In the genomic region with DNA sequence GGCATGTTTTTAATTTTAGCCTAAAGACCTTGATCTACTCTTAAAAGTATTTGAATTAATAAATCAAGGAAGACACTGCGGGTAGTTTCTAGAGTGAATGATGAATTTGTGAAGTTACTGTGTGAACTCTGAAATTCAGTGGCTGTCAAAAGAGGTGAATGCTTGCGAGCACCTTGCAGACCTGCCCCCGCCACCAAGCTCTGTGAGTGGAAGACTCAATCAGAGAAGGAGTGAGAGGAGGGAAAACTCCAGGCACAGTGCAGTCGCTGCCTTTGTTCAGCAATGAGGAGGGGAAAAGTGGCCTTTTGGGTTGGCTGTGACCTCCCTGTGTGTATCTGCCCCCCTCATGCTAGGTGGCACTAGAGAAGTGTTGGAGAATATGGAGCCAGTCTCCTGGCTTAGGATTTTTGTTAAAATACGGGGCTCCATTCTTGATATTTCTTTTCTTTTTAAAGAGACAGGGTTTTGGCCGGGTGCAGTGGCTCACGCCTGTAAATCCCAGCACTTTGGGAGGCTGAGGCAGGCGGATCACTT, we compare ENCODE assay signal across 3 cellular contexts.
TF ChIP-seq lines count a peak whose summit lies in the region.

No MANE protein-coding gene starts in this region.

TF ChIP-seq in GM23338, 12 proteins besides CTCF, POLR2A, EP300 and RAD21 (continues in another document):
- TF ChIP-seq NANOG (IDR thresholded peaks at IDR 0.05; ENCODE audit: borderline replicate concordance) (no peak), JUNB (IDR thresholded peaks at IDR 0.05; ENCODE audit: unreplicated experiment) (no peak), CREB1 (CRISPR knock-in tag; IDR thresholded peaks at IDR 0.05; ENCODE audit: low read depth) (no peak), ZNF331 (CRISPR knock-in tag; IDR thresholded peaks at IDR 0.05; ENCODE audit: low read depth) (no peak), STAT1 (IDR thresholded peaks at IDR 0.05; ENCODE audit: unreplicated experiment) (no peak), ZNF114 (CRISPR knock-in tag; IDR thresholded peaks at IDR 0.05) (no peak)
- TF ChIP-seq, protein P1, sequence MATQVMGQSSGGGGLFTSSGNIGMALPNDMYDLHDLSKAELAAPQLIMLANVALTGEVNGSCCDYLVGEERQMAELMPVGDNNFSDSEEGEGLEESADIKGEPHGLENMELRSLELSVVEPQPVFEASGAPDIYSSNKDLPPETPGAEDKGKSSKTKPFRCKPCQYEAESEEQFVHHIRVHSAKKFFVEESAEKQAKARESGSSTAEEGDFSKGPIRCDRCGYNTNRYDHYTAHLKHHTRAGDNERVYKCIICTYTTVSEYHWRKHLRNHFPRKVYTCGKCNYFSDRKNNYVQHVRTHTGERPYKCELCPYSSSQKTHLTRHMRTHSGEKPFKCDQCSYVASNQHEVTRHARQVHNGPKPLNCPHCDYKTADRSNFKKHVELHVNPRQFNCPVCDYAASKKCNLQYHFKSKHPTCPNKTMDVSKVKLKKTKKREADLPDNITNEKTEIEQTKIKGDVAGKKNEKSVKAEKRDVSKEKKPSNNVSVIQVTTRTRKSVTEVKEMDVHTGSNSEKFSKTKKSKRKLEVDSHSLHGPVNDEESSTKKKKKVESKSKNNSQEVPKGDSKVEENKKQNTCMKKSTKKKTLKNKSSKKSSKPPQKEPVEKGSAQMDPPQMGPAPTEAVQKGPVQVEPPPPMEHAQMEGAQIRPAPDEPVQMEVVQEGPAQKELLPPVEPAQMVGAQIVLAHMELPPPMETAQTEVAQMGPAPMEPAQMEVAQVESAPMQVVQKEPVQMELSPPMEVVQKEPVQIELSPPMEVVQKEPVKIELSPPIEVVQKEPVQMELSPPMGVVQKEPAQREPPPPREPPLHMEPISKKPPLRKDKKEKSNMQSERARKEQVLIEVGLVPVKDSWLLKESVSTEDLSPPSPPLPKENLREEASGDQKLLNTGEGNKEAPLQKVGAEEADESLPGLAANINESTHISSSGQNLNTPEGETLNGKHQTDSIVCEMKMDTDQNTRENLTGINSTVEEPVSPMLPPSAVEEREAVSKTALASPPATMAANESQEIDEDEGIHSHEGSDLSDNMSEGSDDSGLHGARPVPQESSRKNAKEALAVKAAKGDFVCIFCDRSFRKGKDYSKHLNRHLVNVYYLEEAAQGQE (IDR thresholded peaks at IDR 0.05; ENCODE audit: unreplicated experiment) = no peak

TF ChIP-seq in K562, 482 proteins besides CTCF, POLR2A, EP300 and RAD21:
- TF ChIP-seq, protein P2, sequence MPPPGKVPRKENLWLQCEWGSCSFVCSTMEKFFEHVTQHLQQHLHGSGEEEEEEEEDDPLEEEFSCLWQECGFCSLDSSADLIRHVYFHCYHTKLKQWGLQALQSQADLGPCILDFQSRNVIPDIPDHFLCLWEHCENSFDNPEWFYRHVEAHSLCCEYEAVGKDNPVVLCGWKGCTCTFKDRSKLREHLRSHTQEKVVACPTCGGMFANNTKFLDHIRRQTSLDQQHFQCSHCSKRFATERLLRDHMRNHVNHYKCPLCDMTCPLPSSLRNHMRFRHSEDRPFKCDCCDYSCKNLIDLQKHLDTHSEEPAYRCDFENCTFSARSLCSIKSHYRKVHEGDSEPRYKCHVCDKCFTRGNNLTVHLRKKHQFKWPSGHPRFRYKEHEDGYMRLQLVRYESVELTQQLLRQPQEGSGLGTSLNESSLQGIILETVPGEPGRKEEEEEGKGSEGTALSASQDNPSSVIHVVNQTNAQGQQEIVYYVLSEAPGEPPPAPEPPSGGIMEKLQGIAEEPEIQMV (tag; conservative IDR thresholded peaks at IDR 0.05; ENCODE audit: low read depth) = no peak
- TF ChIP-seq, protein P3, sequence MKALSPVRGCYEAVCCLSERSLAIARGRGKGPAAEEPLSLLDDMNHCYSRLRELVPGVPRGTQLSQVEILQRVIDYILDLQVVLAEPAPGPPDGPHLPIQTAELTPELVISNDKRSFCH (CRISPR knock-in tag; IDR thresholded peaks at IDR 0.05) = no peak
- TF ChIP-seq, protein P3 (tag; IDR thresholded peaks at IDR 0.05) = no peak
- no peak for TF ChIP-seq ZNF133 (CRISPR knock-in tag; IDR thresholded peaks at IDR 0.05)
- TF ChIP-seq PYGO2 (tag; IDR thresholded peaks at IDR 0.05) = no peak
- TF ChIP-seq, protein P4, sequence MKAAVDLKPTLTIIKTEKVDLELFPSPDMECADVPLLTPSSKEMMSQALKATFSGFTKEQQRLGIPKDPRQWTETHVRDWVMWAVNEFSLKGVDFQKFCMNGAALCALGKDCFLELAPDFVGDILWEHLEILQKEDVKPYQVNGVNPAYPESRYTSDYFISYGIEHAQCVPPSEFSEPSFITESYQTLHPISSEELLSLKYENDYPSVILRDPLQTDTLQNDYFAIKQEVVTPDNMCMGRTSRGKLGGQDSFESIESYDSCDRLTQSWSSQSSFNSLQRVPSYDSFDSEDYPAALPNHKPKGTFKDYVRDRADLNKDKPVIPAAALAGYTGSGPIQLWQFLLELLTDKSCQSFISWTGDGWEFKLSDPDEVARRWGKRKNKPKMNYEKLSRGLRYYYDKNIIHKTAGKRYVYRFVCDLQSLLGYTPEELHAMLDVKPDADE (conservative IDR thresholded peaks at IDR 0.05; ENCODE audit: control insufficient read depth, low read depth, low read length) = no peak
- no peak for TF ChIP-seq MTA2 (IDR thresholded peaks at IDR 0.05; ENCODE audit: low read depth)
- no peak for TF ChIP-seq ZSCAN32 (CRISPR knock-in tag; IDR thresholded peaks at IDR 0.05)
- no peak for TF ChIP-seq ILF3 (IDR thresholded peaks at IDR 0.05; ENCODE audit: borderline replicate concordance)
- no peak for TF ChIP-seq SRSF9 (IDR thresholded peaks at IDR 0.05; ENCODE audit: borderline replicate concordance, low read depth, low read length)
- TF ChIP-seq, protein P5, sequence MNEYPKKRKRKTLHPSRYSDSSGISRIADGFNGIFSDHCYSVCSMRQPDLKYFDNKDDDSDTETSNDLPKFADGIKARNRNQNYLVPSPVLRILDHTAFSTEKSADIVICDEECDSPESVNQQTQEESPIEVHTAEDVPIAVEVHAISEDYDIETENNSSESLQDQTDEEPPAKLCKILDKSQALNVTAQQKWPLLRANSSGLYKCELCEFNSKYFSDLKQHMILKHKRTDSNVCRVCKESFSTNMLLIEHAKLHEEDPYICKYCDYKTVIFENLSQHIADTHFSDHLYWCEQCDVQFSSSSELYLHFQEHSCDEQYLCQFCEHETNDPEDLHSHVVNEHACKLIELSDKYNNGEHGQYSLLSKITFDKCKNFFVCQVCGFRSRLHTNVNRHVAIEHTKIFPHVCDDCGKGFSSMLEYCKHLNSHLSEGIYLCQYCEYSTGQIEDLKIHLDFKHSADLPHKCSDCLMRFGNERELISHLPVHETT (CRISPR knock-in tag; conservative IDR thresholded peaks at IDR 0.05 in 1 of 2, IDR thresholded peaks at IDR 0.05 in 1 of 2) = no peak; a peak in 1 of 4 replicates
- TF ChIP-seq C11orf30 (IDR thresholded peaks at IDR 0.05; ENCODE audit: low read depth) = no peak
- TF ChIP-seq ETV6 (IDR thresholded peaks at IDR 0.05; ENCODE audit: borderline replicate concordance in 1 of 2, low read depth in 2 of 2, low read length in 1 of 2) = no peak
- no peak for TF ChIP-seq ETV6 (CRISPR knock-in tag; IDR thresholded peaks at IDR 0.05; ENCODE audit: borderline replicate concordance)
- no peak for TF ChIP-seq NCOA6 (IDR thresholded peaks at IDR 0.05)
- no peak for TF ChIP-seq ZNF143 (CRISPR knock-in tag; IDR thresholded peaks at IDR 0.05)

TF ChIP-seq in HEK293T, 16 proteins besides CTCF, POLR2A, EP300 and RAD21:
- TF ChIP-seq FOXM1 (IDR thresholded peaks at IDR 0.05; ENCODE audit: borderline replicate concordance) (no peak), NFRKB (IDR thresholded peaks at IDR 0.05) (no peak), TARDBP (IDR thresholded peaks at IDR 0.05) (no peak), SUZ12 (IDR thresholded peaks at IDR 0.05) (no peak), CTBP1 (IDR thresholded peaks at IDR 0.05; ENCODE audit: borderline replicate concordance) (no peak), FOXK2 (IDR thresholded peaks at IDR 0.05) (no peak), ELF4 (IDR thresholded peaks at IDR 0.05) (no peak), LEF1 (IDR thresholded peaks at IDR 0.05; ENCODE audit: borderline replicate concordance) (no peak), SP1 (IDR thresholded peaks at IDR 0.05) (no peak)
TF ChIP-seq in HEK293T: peak in this region for 0.
